12 cellular contexts compared by ENCODE assay signal in genomic region chr3:193554790-193555189, GRCh38. TPM values are rescaled to one million over a fixed set of nuclear protein-coding genes. Genes with fewer than 3 reads are reported as not detected.
A peak's percentile ranks its signal among the peaks of the same experiment; 100 is the strongest.
DNase-seq lines count a peak whose midpoint lies in the region; TF ChIP-seq lines count a peak whose summit lies in the region.
"Had no signal": no experiment of that assay in that cellular context is flagged by ENCODE, and none has a peak within 500 bp of the region (broad histone marks: within the 10 kb centered on the region; RNA-seq: fewer than 3 reads in every experiment).

TSS of gene ATP13A4 (minus strand) at chr3:193554895. CDS start at chr3:193554799, 96 bp downstream.

- peak within 1 kb of the TSS; percentile 32 for H3K4me3 ChIP-seq in epithelial cell of esophagus (ENCODE audit: low read length)
- no peak within 1 kb of the TSS for H3K4me3 ChIP-seq in mesendoderm (ENCODE audit: low read length)
- peak within 1 kb of the TSS; percentile 20 for H3K4me3 ChIP-seq in suprapubic skin

- H3K18ac ChIP-seq in mesendoderm (ENCODE audit: low read length): no peak within 1 kb of the TSS

- WGBS in mesendoderm (ENCODE audit: extremely low coverage, insufficient coverage, low lambda C conversion rate): no CpG with 5 or more reads among the region's 8 CpGs
- 39% methylated on average over 8 of the region's 8 CpGs for WGBS in suprapubic skin

- H3K23ac ChIP-seq in mesendoderm (ENCODE audit: low read length): no peak within 1 kb of the TSS

- H3K36me3 ChIP-seq in mesendoderm (ENCODE audit: control insufficient read depth, insufficient read depth, low read length) (no peaks in the 10 kb centered on the region), suprapubic skin (no peaks in the 10 kb centered on the region)

- H3K9me3 ChIP-seq in suprapubic skin: no peaks in the 10 kb centered on the region

- H3K27ac ChIP-seq in mesendoderm (ENCODE audit: low read depth, low read length) (no peak within 1 kb of the TSS), suprapubic skin (peak within 1 kb of the TSS; percentile 29)

- H3K4me1 ChIP-seq in mesendoderm (ENCODE audit: control insufficient read depth, low read depth, low read length) (no peaks in the 10 kb centered on the region), suprapubic skin (peaks cover 3% of the 10 kb centered on the region)

- no peak within 1 kb of the TSS for H2BK15ac ChIP-seq in mesendoderm (replicated peaks; ENCODE audit: low read depth)

- DNase-seq in NCI-H774 (lab: John Stamatoyannopoulos, UW) (peak; percentile 46), epithelial cell of esophagus (ENCODE audit: low read depth) (peak; percentile 41), mesendoderm (peak; percentile 45), suprapubic skin (ENCODE audit: low spot score in 2 of 2) (no peak), NCI-H1417 treated with DMSO at 0.1 percent for 48 hours (lab: John Stamatoyannopoulos, UW) (no peak), DMS79 treated with DMSO at 0.1 percent for 48 hours (lab: John Stamatoyannopoulos, UW) (no peak)
- no peak for DNase-seq in activated CD4-positive, alpha-beta T cell treated with anti-CD3 and anti-CD28 coated beads, Interleukin-2, amount 50 U/mL, for 48 hours
- no peak for DNase-seq in activated CD4-positive, CD25-positive, alpha-beta regulatory T cell (lab: John Stamatoyannopoulos, UW)
- DNase-seq: activated CD4-positive, alpha-beta memory T cell treated with anti-CD3 and anti-CD28 coated beads for 36 hours; activated effector memory CD4-positive, alpha-beta T cell treated with Interleukin-2 at 50 U/mL for 16 hours; central memory CD4-positive, alpha-beta T cell; stimulated activated naive CD8-positive, alpha-beta T cell treated with anti-CD3 and anti-CD28 coated beads, Interleukin-15, Interleukin-2, amounts not matched to agents 100 U/mL and 50 U/mL, for 24 hours had no signal

- H4K8ac ChIP-seq in mesendoderm (ENCODE audit: low read depth, low read length): no peak within 1 kb of the TSS

- H2AK5ac ChIP-seq in mesendoderm (ENCODE audit: low read length): no peak within 1 kb of the TSS

- TF ChIP-seq EP300 in suprapubic skin (IDR thresholded peaks at IDR 0.05): no peak

- H3K27me3 ChIP-seq in mesendoderm (ENCODE audit: insufficient read depth, low read length, poor library complexity): no peaks in the 10 kb centered on the region
- no peaks in the 10 kb centered on the region for H3K27me3 ChIP-seq in suprapubic skin

- no peaks in the 10 kb centered on the region for H3K79me2 ChIP-seq in mesendoderm (ENCODE audit: control insufficient read depth, insufficient read depth, low read length)

- no peak within 1 kb of the TSS for H3K4me2 ChIP-seq in mesendoderm (ENCODE audit: low read length)

- no peak for TF ChIP-seq POLR2A in suprapubic skin (IDR thresholded peaks at IDR 0.05)

- no peak within 1 kb of the TSS for H3K4ac ChIP-seq in mesendoderm (ENCODE audit: low read depth, low read length)

- H3K79me1 ChIP-seq in mesendoderm (ENCODE audit: low read length): no peaks in the 10 kb centered on the region

- H3K9ac ChIP-seq in mesendoderm (ENCODE audit: low read length): no peak within 1 kb of the TSS

- H2BK5ac ChIP-seq in mesendoderm (ENCODE audit: low read length): no peak within 1 kb of the TSS

- H3K56ac ChIP-seq in mesendoderm (ENCODE audit: low read length): no peak within 1 kb of the TSS

- H4K5ac ChIP-seq in mesendoderm (ENCODE audit: low read length): no peak within 1 kb of the TSS

- H2BK120ac ChIP-seq in mesendoderm (ENCODE audit: low read depth, low read length): no peak within 1 kb of the TSS

- TF ChIP-seq CTCF in epithelial cell of esophagus (IDR thresholded peaks at IDR 0.05; ENCODE audit: insufficient read depth, low read depth, low read length, missing control alignments) (no peak), suprapubic skin (IDR thresholded peaks at IDR 0.05) (no peak)

RNA-seq across cellular contexts. Expression of gene ATP13A4, which starts in this region (rescaled TPM):
- 0.01 TPM for polyA plus RNA-seq in mesendoderm (2013, experiment 1 of 2)
- 0.04 TPM for polyA plus RNA-seq in mesendoderm (2013, experiment 2 of 2)
- 10 to 100 TPM; 18.7 to 75.0 (median 35.3) TPM for total RNA-seq in suprapubic skin

Comparison
In these comparisons a context has a peak if more than half of its experiments do, and no peak if none do; other contexts are left out.
1. DNase-seq: peak in NCI-H774 (single experiment), epithelial cell of esophagus (single experiment) and mesendoderm (single experiment); none in suprapubic skin (0 of 2), activated CD4-positive, alpha-beta T cell treated with anti-CD3 and anti-CD28 coated beads, Interleukin-2, amount 50 U/mL, for 48 hours (0 of 2), NCI-H1417 treated with DMSO at 0.1 percent for 48 hours (single experiment), activated CD4-positive, CD25-positive, alpha-beta regulatory T cell (0 of 4) and DMS79 treated with DMSO at 0.1 percent for 48 hours (single experiment).